Comparison of ENCODE assay signal across 9 cellular contexts in genomic region chr1:244239261-244239770, GRCh38.
DNase-seq lines count a peak whose midpoint lies in the region; ATAC-seq and TF ChIP-seq lines count a peak whose summit lies in the region.
"Had no signal": no experiment of that assay in that cellular context is flagged by ENCODE, and none has a peak within 500 bp of the region (broad histone marks: within the 10 kb centered on the region; RNA-seq: fewer than 3 reads in every experiment).

No MANE protein-coding gene starts in this region.

- intact Hi-C loops in spleen (cut with DNase I; ENCODE audit: low total_unique reads), result no loop called here
- intact Hi-C loops in left ventricle myocardium inferior (cut with micrococcal nuclease), result no loop called here

- H3K4me1 Mint-ChIP-seq in endodermal cell, result peaks cover 9% of the 10 kb centered on the region

- H3K4me3 ChIP-seq in endodermal cell (ENCODE audit: low read length), result no peak overlapping the region
- H3K4me3 ChIP-seq in spleen, result no peak overlapping the region
- H3K4me3 ChIP-seq in left ventricle myocardium inferior, result no peak overlapping the region

- H3K27me3 ChIP-seq in endodermal cell (ENCODE audit: control insufficient read depth, insufficient read depth, low read length, poor library complexity, severe bottlenecking) (no peaks in the 10 kb centered on the region), spleen (replicated peaks in 1 of 7) (no peaks in the 10 kb centered on the region), left ventricle myocardium inferior (ENCODE audit: low read depth) (no peaks in the 10 kb centered on the region)

- H3K27ac Mint-ChIP-seq in endodermal cell, result peak overlapping the region; percentile 16

- no peak overlapping the region for H3K27ac ChIP-seq in endodermal cell (ENCODE audit: low read depth, low read length)
- no peak overlapping the region for H3K27ac ChIP-seq in spleen
- H3K27ac ChIP-seq in left ventricle myocardium inferior (replicated peaks), result no peak overlapping the region
- H3K27ac ChIP-seq: KMS-11 had no signal

- no peaks in the 10 kb centered on the region for H3K9me3 Mint-ChIP-seq in endodermal cell

- no peak for TF ChIP-seq POLR2A in spleen (IDR thresholded peaks at IDR 0.05)

- DNase-seq in COR-L47 (lab: John Stamatoyannopoulos, UW), result peak; percentile 45
- DNase-seq in NCI-H2196 treated with DMSO at 0.1 percent for 48 hours (lab: John Stamatoyannopoulos, UW; ENCODE audit: unreplicated experiment), result peak; percentile 57
- peak; percentile 17 for DNase-seq in endodermal cell
- DNase-seq in spleen, result no peak
- no peak for DNase-seq in anterior cingulate cortex (lab: John Stamatoyannopoulos, UW)
- DNase-seq in stimulated activated CD4-positive, alpha-beta T cell treated with anti-CD3 and anti-CD28 coated beads, Interleukin-1b, Interleukin-23, amount 100 ng/mL, for 48 hours, result no peak
- DNase-seq in left ventricle myocardium inferior, result no peak

- ATAC-seq in GM19372 (IDR thresholded peaks at IDR 0.05; ENCODE audit: low read depth, unreplicated experiment), result peak; percentile 41

- no peak overlapping the region for H3K4me3 Mint-ChIP-seq in endodermal cell

- no peak overlapping the region for H3K9ac ChIP-seq in endodermal cell (ENCODE audit: extremely low read depth, low read length, poor library complexity, severe bottlenecking)
- H3K9ac ChIP-seq: KMS-11 had no signal

- H3K4me1 ChIP-seq in endodermal cell (ENCODE audit: control insufficient read depth, insufficient read depth, low read length), result peaks cover 1% of the 10 kb centered on the region
- H3K4me1 ChIP-seq in spleen, result no peaks in the 10 kb centered on the region
- H3K4me1 ChIP-seq in left ventricle myocardium inferior, result no peaks in the 10 kb centered on the region

- H3K27me3 Mint-ChIP-seq in endodermal cell (ENCODE audit: insufficient read depth), result no peaks in the 10 kb centered on the region

- no peaks in the 10 kb centered on the region for H3K9me3 ChIP-seq in endodermal cell (ENCODE audit: control insufficient read depth, low read length)
- H3K9me3 ChIP-seq in spleen, result no peaks in the 10 kb centered on the region
- H3K9me3 ChIP-seq in left ventricle myocardium inferior (replicated peaks), result no peaks in the 10 kb centered on the region

- TF ChIP-seq CTCF in endodermal cell (conservative IDR thresholded peaks at IDR 0.05), result no peak
- no peak for TF ChIP-seq CTCF in spleen (IDR thresholded peaks at IDR 0.05 in 8 of 11, conservative IDR thresholded peaks at IDR 0.05 in 3 of 11)
- TF ChIP-seq CTCF in left ventricle myocardium inferior (IDR thresholded peaks at IDR 0.05; ENCODE audit: borderline replicate concordance), result no peak

- WGBS in endodermal cell (ENCODE audit: insufficient coverage in 1 of 2, insufficient read length in 1 of 2), 2 experiments, result 97 to 100% methylated on average over 2 to 4 of the region's 4 CpGs
- 90 to 97% (median 93%) methylated on average over 4 of the region's 4 CpGs for WGBS in spleen, 5 donors

- no peaks in the 10 kb centered on the region for H3K36me3 Mint-ChIP-seq in endodermal cell (ENCODE audit: low read depth)

- H3K36me3 ChIP-seq in endodermal cell (ENCODE audit: control insufficient read depth, insufficient read depth, low read length), result no peaks in the 10 kb centered on the region
- no peaks in the 10 kb centered on the region for H3K36me3 ChIP-seq in spleen
- H3K36me3 ChIP-seq in left ventricle myocardium inferior, result no peaks in the 10 kb centered on the region

Comparison
In these comparisons a context has a peak if more than half of its experiments do, and no peak if none do; other contexts are left out.
1. DNase-seq: peak in COR-L47 (single experiment), NCI-H2196 treated with DMSO at 0.1 percent for 48 hours (single experiment) and endodermal cell (single experiment); none in spleen (single experiment), anterior cingulate cortex (0 of 58), stimulated activated CD4-positive, alpha-beta T cell treated with anti-CD3 and anti-CD28 coated beads, Interleukin-1b, Interleukin-23, amount 100 ng/mL, for 48 hours (single experiment) and left ventricle myocardium inferior (single experiment).